12 cellular contexts compared by ENCODE assay signal in the genomic region with DNA sequence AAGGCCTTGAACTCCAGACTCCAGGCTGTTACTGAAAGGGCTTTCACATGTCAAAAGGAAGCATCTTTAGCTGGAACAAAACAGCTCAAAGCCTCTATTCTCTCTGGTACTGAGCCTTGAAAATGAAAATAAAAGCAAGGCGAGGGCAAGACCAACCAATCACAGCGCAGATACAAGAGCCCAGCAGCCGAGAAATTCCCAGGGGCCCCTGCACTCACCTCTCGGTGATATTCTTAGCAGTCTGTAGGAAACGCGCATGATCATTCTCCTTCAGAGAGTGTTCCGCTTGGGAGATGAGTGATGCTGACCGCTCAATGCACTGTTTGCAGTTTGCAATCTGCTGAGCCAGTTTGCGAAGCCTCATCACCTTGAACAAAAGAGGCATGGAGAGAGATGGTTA.
DNase-seq lines count a peak whose midpoint lies in the region; ATAC-seq and TF ChIP-seq lines count a peak whose summit lies in the region.
"Had no signal": no experiment of that assay in that cellular context is flagged by ENCODE, and none has a peak within 500 bp of the region (broad histone marks: within the 10 kb centered on the region; RNA-seq: fewer than 3 reads in every experiment).

No MANE protein-coding gene starts in this region.

- no peaks in the 10 kb centered on the region for H3K4me1 ChIP-seq in adrenal gland (replicated peaks in 1 of 2)

- H3K27ac Mint-ChIP-seq in stimulated activated memory B cell treated with anti-CD40 and anti-IgM and Interleukin-4, amounts not matched to agents 10 μg/mL and 1 μg/mL and 100 μg/mL, for 72 hours: peak overlapping the region; percentile 79
- no peak overlapping the region for H3K27ac Mint-ChIP-seq in activated T-cell treated with anti-CD3 and anti-CD28 coated beads, Interleukin-2, amount 50 U/mL, for 24 hours

- H3K27me3 ChIP-seq in adrenal gland: no peaks in the 10 kb centered on the region

- intact Hi-C loops in adrenal gland (cut with DNase I): no loop called here

- DNase-seq in adrenal gland: peak in 4 of 7 donors; percentile 12 to 54 (median 20)
- DNase-seq in activated T-cell treated with anti-CD3 and anti-CD28 coated beads, Interleukin-2, amount 50 U/mL, for 48 hours: no peak
- no peak for DNase-seq in activated CD8-positive, alpha-beta memory T cell treated with anti-CD3 and anti-CD28 coated beads, Interleukin-2, amount 50 U/mL, for 4 hours
- DNase-seq in activated T-cell treated with anti-CD3 and anti-CD28 coated beads, Interleukin-2, amount 50 U/mL, for 24 hours: no peak
- DNase-seq: activated naive CD4-positive, alpha-beta T cell; mammary epithelial cell; NCI-H774; T-helper 9 cell had no signal

- H3K36me3 ChIP-seq in adrenal gland (replicated peaks in 1 of 2): no peaks in the 10 kb centered on the region

- TF ChIP-seq POLR2A in adrenal gland (IDR thresholded peaks at IDR 0.05): no peak

- ATAC-seq in GM19324 (IDR thresholded peaks at IDR 0.05; ENCODE audit: low FRiP score, unreplicated experiment) (peak; percentile 74), HG02885 (IDR thresholded peaks at IDR 0.05; ENCODE audit: poor library complexity, unreplicated experiment) (peak; percentile 81), HG03045 (IDR thresholded peaks at IDR 0.05; ENCODE audit: unreplicated experiment) (no peak)
- peak; percentile 96 for ATAC-seq in stimulated activated memory B cell treated with anti-CD40 and anti-IgM and Interleukin-4, amounts not matched to agents 10 μg/mL and 1 μg/mL and 100 μg/mL, for 72 hours

- no peaks in the 10 kb centered on the region for H3K9me3 Mint-ChIP-seq in stimulated activated memory B cell treated with anti-CD40 and anti-IgM and Interleukin-4, amounts not matched to agents 10 μg/mL and 1 μg/mL and 100 μg/mL, for 72 hours
- H3K9me3 Mint-ChIP-seq in activated T-cell treated with anti-CD3 and anti-CD28 coated beads, Interleukin-2, amount 50 U/mL, for 24 hours: peaks cover 2% of the 10 kb centered on the region

- peaks cover 6% of the 10 kb centered on the region for H3K4me1 Mint-ChIP-seq in stimulated activated memory B cell treated with anti-CD40 and anti-IgM and Interleukin-4, amounts not matched to agents 10 μg/mL and 1 μg/mL and 100 μg/mL, for 72 hours
- H3K4me1 Mint-ChIP-seq in activated T-cell treated with anti-CD3 and anti-CD28 coated beads, Interleukin-2, amount 50 U/mL, for 24 hours (ENCODE audit: low read depth): no peaks in the 10 kb centered on the region

- H3K4me3 Mint-ChIP-seq in stimulated activated memory B cell treated with anti-CD40 and anti-IgM and Interleukin-4, amounts not matched to agents 10 μg/mL and 1 μg/mL and 100 μg/mL, for 72 hours: peak overlapping the region; percentile 53
- H3K4me3 Mint-ChIP-seq in activated T-cell treated with anti-CD3 and anti-CD28 coated beads, Interleukin-2, amount 50 U/mL, for 24 hours: no peak overlapping the region

- H3K27ac ChIP-seq in adrenal gland: peak overlapping the region in 2 of 5 donors; percentile 48 to 76

- no peaks in the 10 kb centered on the region for H3K9me3 ChIP-seq in adrenal gland (replicated peaks in 1 of 3)

- TF ChIP-seq CTCF in adrenal gland (IDR thresholded peaks at IDR 0.05): no peak

- no peaks in the 10 kb centered on the region for H3K36me3 Mint-ChIP-seq in stimulated activated memory B cell treated with anti-CD40 and anti-IgM and Interleukin-4, amounts not matched to agents 10 μg/mL and 1 μg/mL and 100 μg/mL, for 72 hours
- no peaks in the 10 kb centered on the region for H3K36me3 Mint-ChIP-seq in activated T-cell treated with anti-CD3 and anti-CD28 coated beads, Interleukin-2, amount 50 U/mL, for 24 hours (ENCODE audit: low read depth)

- 52 to 59% (median 58%) methylated on average over 8 to 9 of the region's 9 CpGs for WGBS in adrenal gland, 4 donors

- no peaks in the 10 kb centered on the region for H3K27me3 Mint-ChIP-seq in stimulated activated memory B cell treated with anti-CD40 and anti-IgM and Interleukin-4, amounts not matched to agents 10 μg/mL and 1 μg/mL and 100 μg/mL, for 72 hours
- H3K27me3 Mint-ChIP-seq in activated T-cell treated with anti-CD3 and anti-CD28 coated beads, Interleukin-2, amount 50 U/mL, for 24 hours: peaks cover 2% of the 10 kb centered on the region

- H3K4me3 ChIP-seq in adrenal gland: no peak overlapping the region

Comparison
In these comparisons a context has a peak if more than half of its experiments do, and no peak if none do; other contexts are left out.
1. DNase-seq: peak in adrenal gland (4 of 7); none in activated T-cell treated with anti-CD3 and anti-CD28 coated beads, Interleukin-2, amount 50 U/mL, for 48 hours (0 of 2), activated CD8-positive, alpha-beta memory T cell treated with anti-CD3 and anti-CD28 coated beads, Interleukin-2, amount 50 U/mL, for 4 hours (single experiment) and activated T-cell treated with anti-CD3 and anti-CD28 coated beads, Interleukin-2, amount 50 U/mL, for 24 hours (single experiment).